8 cellular contexts compared by ENCODE assay signal in genomic region chr1:40040511-40041465, GRCh38. TPM values are rescaled to one million over a fixed set of nuclear protein-coding genes. Genes with fewer than 3 reads are reported as not detected.
DNase-seq lines count a peak whose midpoint lies in the region; ATAC-seq and TF ChIP-seq lines count a peak whose summit lies in the region.

Gene CAP1 (plus strand): TSS chr1:40040729. CDS start chr1:40059347, 18,618 bp downstream.

- H3K36me3 ChIP-seq in kidney epithelial cell (ENCODE audit: control insufficient read depth, insufficient read depth, low read length): peaks cover 2% of the 10 kb centered on the region

- no peaks in the 10 kb centered on the region for H3K27me3 Mint-ChIP-seq in activated CD4-positive, alpha-beta T cell treated with anti-CD3 and anti-CD28 coated beads for 36 hours

- TF ChIP-seq CTCF in choroid plexus epithelial cell (conservative IDR thresholded peaks at IDR 0.05; ENCODE audit: low read depth, low read length) (no peak), kidney epithelial cell (IDR thresholded peaks at IDR 0.05; ENCODE audit: insufficient read depth, low read length, poor library complexity, severe bottlenecking) (no peak)

- peak; percentile 99 for DNase-seq in AG20443 (ENCODE audit: low spot score)
- peak; percentile 100 for DNase-seq in NCI-H510A (lab: John Stamatoyannopoulos, UW)
- peak; percentile 100 for DNase-seq in activated CD4-positive, alpha-beta T cell treated with anti-CD3 and anti-CD28 coated beads for 36 hours
- DNase-seq in choroid plexus epithelial cell (ENCODE audit: low read depth): peak; percentile 99
- peak; percentile 92 for DNase-seq in kidney epithelial cell (ENCODE audit: low read depth)
- peak; percentile 99 to 100 for DNase-seq in stimulated activated CD4-positive, alpha-beta T cell treated with anti-CD3 and anti-CD28 coated beads, Interleukin-1b, Interleukin-23, amount 100 ng/mL, for 1 hour (ENCODE audit: low read depth in 2 of 2)

- peaks cover 58% of the 10 kb centered on the region for H3K4me1 Mint-ChIP-seq in activated CD4-positive, alpha-beta T cell treated with anti-CD3 and anti-CD28 coated beads for 36 hours

- peak; percentile 56 for TF ChIP-seq POLR2A in GM19099 (IDR thresholded peaks at IDR 0.05; ENCODE audit: extremely low read depth, insufficient read length, low read depth)

- H3K9me3 Mint-ChIP-seq in activated CD4-positive, alpha-beta T cell treated with anti-CD3 and anti-CD28 coated beads for 36 hours (ENCODE audit: low read depth): no peaks in the 10 kb centered on the region

- H3K4me3 Mint-ChIP-seq in activated CD4-positive, alpha-beta T cell treated with anti-CD3 and anti-CD28 coated beads for 36 hours: peak within 1 kb of the TSS; percentile 99

- peak within 1 kb of the TSS; percentile 99 for H3K27ac Mint-ChIP-seq in activated CD4-positive, alpha-beta T cell treated with anti-CD3 and anti-CD28 coated beads for 36 hours

- CTCF ChIA-PET in activated CD4-positive, alpha-beta T cell treated with anti-CD3 and anti-CD28 coated beads for 36 hours (lab: Charles Lee): interaction anchor here (0.6 to 1.8 kb wide), 4 partner anchors 10 to 229 kb away, joined by 3 to 5 read pairs (median 4); no protein-coding TSS in a partner anchor

- H3K4me3 ChIP-seq in choroid plexus epithelial cell (ENCODE audit: low read depth, low read length): peak within 1 kb of the TSS; percentile 99
- peak within 1 kb of the TSS; percentile 87 for H3K4me3 ChIP-seq in kidney epithelial cell (ENCODE audit: low read depth, low read length)

- no peaks in the 10 kb centered on the region for H3K27me3 ChIP-seq in kidney epithelial cell (ENCODE audit: control insufficient read depth, insufficient read depth, low read length)

- H3K36me3 Mint-ChIP-seq in activated CD4-positive, alpha-beta T cell treated with anti-CD3 and anti-CD28 coated beads for 36 hours (ENCODE audit: low read depth): peaks cover 40% of the 10 kb centered on the region

- intact Hi-C loops in activated CD4-positive, alpha-beta T cell treated with anti-CD3 and anti-CD28 coated beads for 36 hours (cut with DNase I, micrococcal nuclease): loop anchor here (1.0 to 10.0 kb wide), 13 partner anchors 19 to 822 kb away; partner anchors contain the start of genes NFYC (in 2 of the 2), ZMPSTE24 (in 2 of the 2), CITED4 (in 1 of the 2) and MFSD2A (in 1 of the 2)

- POLR2A ChIA-PET in activated CD4-positive, alpha-beta T cell treated with anti-CD3 and anti-CD28 coated beads for 36 hours (lab: Charles Lee): interaction anchor here (0.6 kb wide), 2 partner anchors 345 to 401 kb away, joined by 3 read pairs; partner anchors contain the start of gene HEYL

- peak; percentile 89 for ATAC-seq in HG03432 (IDR thresholded peaks at IDR 0.05; ENCODE audit: unreplicated experiment)
- peak; percentile 93 for ATAC-seq in activated CD4-positive, alpha-beta T cell treated with anti-CD3 and anti-CD28 coated beads for 36 hours

RNA-seq across cellular contexts. Expression of gene CAP1, which starts in this region (rescaled TPM):
- total RNA-seq in activated CD4-positive, alpha-beta T cell treated with anti-CD3 and anti-CD28 coated beads for 36 hours: 100 to 1,000 TPM; 527 to 553 TPM
- total RNA-seq in kidney epithelial cell: 428 and 441 TPM in 2 replicates

Comparison
In these comparisons a context has a peak if more than half of its experiments do, and no peak if none do; other contexts are left out.
1. Peak in every context shown above with its lines: DNase-seq, ATAC-seq and H3K4me3 ChIP-seq.